2 cellular contexts compared by ENCODE assay signal in genomic region chr3:8589880-8590556, GRCh38.
TF ChIP-seq lines count a peak whose summit lies in the region.

No MANE protein-coding gene starts in this region.

TF ChIP-seq in SK-N-SH treated with all-trans-retinoic acid at 6 μM for 48 hours, 23 proteins besides CTCF, POLR2A, EP300 and RAD21 (continued from another document):
- TF ChIP-seq PATZ1 (CRISPR knock-in tag; IDR thresholded peaks at IDR 0.05; ENCODE audit: borderline replicate concordance): no peak
- no peak for TF ChIP-seq TOX (CRISPR knock-in tag; IDR thresholded peaks at IDR 0.05; ENCODE audit: borderline replicate concordance)
- TF ChIP-seq CSDC2 (CRISPR knock-in tag; IDR thresholded peaks at IDR 0.05): no peak
- no peak for TF ChIP-seq ARNTL (CRISPR knock-in tag; IDR thresholded peaks at IDR 0.05; ENCODE audit: borderline replicate concordance, low read depth)
- TF ChIP-seq ZC3H10 (CRISPR knock-in tag; IDR thresholded peaks at IDR 0.05): no peak
- no peak for TF ChIP-seq CSRNP3 (CRISPR knock-in tag; IDR thresholded peaks at IDR 0.05)
- TF ChIP-seq PPARA (CRISPR knock-in tag; IDR thresholded peaks at IDR 0.05; ENCODE audit: borderline replicate concordance): no peak
- TF ChIP-seq TCF4 (CRISPR knock-in tag; IDR thresholded peaks at IDR 0.05; ENCODE audit: borderline replicate concordance): no peak
- no peak for TF ChIP-seq POU6F1 (CRISPR knock-in tag; IDR thresholded peaks at IDR 0.05; ENCODE audit: borderline replicate concordance, low read depth)
- TF ChIP-seq TSHZ2 (CRISPR knock-in tag; IDR thresholded peaks at IDR 0.05): no peak
- TF ChIP-seq CREB5 (CRISPR knock-in tag; IDR thresholded peaks at IDR 0.05; ENCODE audit: low read depth): no peak
- no peak for TF ChIP-seq ZNF565 (CRISPR knock-in tag; conservative IDR thresholded peaks at IDR 0.05; ENCODE audit: low read depth)
- no peak for TF ChIP-seq BACH2 (CRISPR knock-in tag; IDR thresholded peaks at IDR 0.05; ENCODE audit: borderline replicate concordance)
- TF ChIP-seq SNAI2 (CRISPR knock-in tag; IDR thresholded peaks at IDR 0.05): no peak
- TF ChIP-seq ESRRG (CRISPR knock-in tag; IDR thresholded peaks at IDR 0.05): no peak
TF ChIP-seq in SK-N-SH treated with all-trans-retinoic acid at 6 μM for 48 hours: peak in this region for 0.

TF ChIP-seq in SK-N-SH, 30 proteins besides CTCF, POLR2A, EP300 and RAD21 (continued from another document):
- no peak for TF ChIP-seq USF1 (IDR thresholded peaks at IDR 0.05; ENCODE audit: borderline replicate concordance, low read depth)
- TF ChIP-seq RXRA (IDR thresholded peaks at IDR 0.05; ENCODE audit: borderline replicate concordance, low read depth): no peak
